8 cellular contexts compared by ENCODE assay signal in genomic region chr10:13586676-13587355, GRCh38. TPM values are rescaled to one million over a fixed set of nuclear protein-coding genes. Genes with fewer than 3 reads are reported as not detected.
DNase-seq lines count a peak whose midpoint lies in the region; ATAC-seq and TF ChIP-seq lines count a peak whose summit lies in the region.

A gene with protein sequence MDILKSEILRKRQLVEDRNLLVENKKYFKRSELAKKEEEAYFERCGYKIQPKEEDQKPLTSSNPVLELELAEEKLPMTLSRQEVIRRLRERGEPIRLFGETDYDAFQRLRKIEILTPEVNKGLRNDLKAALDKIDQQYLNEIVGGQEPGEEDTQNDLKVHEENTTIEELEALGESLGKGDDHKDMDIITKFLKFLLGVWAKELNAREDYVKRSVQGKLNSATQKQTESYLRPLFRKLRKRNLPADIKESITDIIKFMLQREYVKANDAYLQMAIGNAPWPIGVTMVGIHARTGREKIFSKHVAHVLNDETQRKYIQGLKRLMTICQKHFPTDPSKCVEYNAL (plus strand): TSS chr10:13586965. CDS start chr10:13587087, 122 bp downstream.

- no peaks in the 10 kb centered on the region for H3K9me3 ChIP-seq in prostate gland

- H3K4me1 ChIP-seq in prostate gland (replicated peaks) (peaks cover 5% of the 10 kb centered on the region), urinary bladder (ENCODE audit: insufficient read depth) (no peaks in the 10 kb centered on the region)

- H3K27me3 ChIP-seq in prostate gland (replicated peaks; ENCODE audit: insufficient read depth): no peaks in the 10 kb centered on the region

- ATAC-seq in GM18499 (IDR thresholded peaks at IDR 0.05; ENCODE audit: insufficient read depth, unreplicated experiment) (peak; percentile 95), HG02943 (IDR thresholded peaks at IDR 0.05; ENCODE audit: low read depth, unreplicated experiment) (peak; percentile 98), left ventricle myocardium superior (peak; percentile 100)

- WGBS in prostate gland: under 1% methylated on average over 35 of the region's 38 CpGs
- WGBS in urinary bladder: under 1% methylated on average over 38 of the region's 38 CpGs

- TF ChIP-seq POLR2A in prostate gland (IDR thresholded peaks at IDR 0.05): peak; percentile 11

- peak; percentile 90 to 96 (median 96) for TF ChIP-seq CTCF in prostate gland (IDR thresholded peaks at IDR 0.05)

- DNase-seq in NCI-H187 (lab: John Stamatoyannopoulos, UW) (peak; percentile 76 to 81), T-helper 2 cell (peak; percentile 79 to 97 (median 89)), left ventricle myocardium superior (peak; percentile 95), prostate gland (ENCODE audit: low spot score) (peak; percentile 90)

- H3K4me3 ChIP-seq in prostate gland (peak within 1 kb of the TSS; percentile 73 to 90), urinary bladder (ENCODE audit: low read depth, low read length) (peak within 1 kb of the TSS; percentile 93)

- H3K36me3 ChIP-seq in prostate gland (no peaks in the 10 kb centered on the region), urinary bladder (ENCODE audit: insufficient read depth) (no peaks in the 10 kb centered on the region)

- H3K27ac ChIP-seq in angular gyrus (ENCODE audit: low read depth, low read length) (peak within 1 kb of the TSS; percentile 55), prostate gland (peak within 1 kb of the TSS; percentile 51 to 65), urinary bladder (ENCODE audit: low read depth) (no peak within 1 kb of the TSS)

- intact Hi-C loops in left ventricle myocardium superior (cut with micrococcal nuclease): no loop called here
- intact Hi-C loops in prostate gland (cut with DNase I): loop anchor here (10.0 kb wide), 1 partner anchor 212 kb away; no protein-coding TSS in a partner anchor

RNA-seq across cellular contexts. Expression of the gene that starts here (rescaled TPM):
- 17.0 TPM for total RNA-seq in left ventricle myocardium superior
- total RNA-seq in prostate gland: 10 to 100 TPM; 23.1 to 31.1 TPM
- 44.4 TPM for total RNA-seq in urinary bladder
- 17.4 TPM for polyA plus RNA-seq in urinary bladder
